In the genomic region with DNA sequence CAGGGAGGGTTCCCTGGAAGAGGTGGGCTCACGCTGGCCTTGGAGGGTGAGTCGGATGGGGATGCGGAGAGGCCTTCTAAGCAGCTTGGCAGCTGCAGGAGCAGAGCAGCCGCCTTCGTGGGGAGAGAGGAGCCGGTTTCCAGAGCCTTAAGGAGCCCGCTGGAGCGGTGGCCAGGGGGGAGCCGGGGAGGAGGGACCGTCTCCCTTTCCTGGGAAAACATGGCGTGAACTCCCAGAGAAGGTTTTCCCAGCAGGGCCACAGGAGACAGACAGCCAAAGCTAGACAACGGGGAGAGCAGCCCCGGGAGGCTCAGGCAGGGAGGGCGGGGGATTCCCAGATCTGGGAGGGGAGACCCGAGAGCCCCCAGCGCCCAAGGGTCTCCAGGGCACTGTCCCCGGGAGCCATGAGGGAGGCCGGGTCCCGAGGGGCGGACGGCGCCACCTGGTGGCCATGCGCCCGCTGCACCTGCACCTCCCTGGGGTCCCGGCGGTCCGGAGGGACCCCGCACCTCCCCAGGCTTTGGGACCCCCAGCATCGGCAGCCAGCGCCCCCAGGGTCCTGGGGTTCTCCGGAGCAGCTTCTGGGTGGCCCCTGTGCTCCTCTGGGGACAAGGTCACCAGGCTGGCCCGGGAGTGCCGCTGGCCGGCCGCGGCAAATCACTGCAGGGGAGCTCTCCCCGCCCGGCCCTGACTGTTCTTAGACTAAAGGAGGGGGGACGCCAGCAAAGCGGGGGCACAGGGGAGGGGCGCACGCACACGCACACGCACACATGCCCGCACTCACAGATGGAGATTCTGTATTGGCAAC, we compare ENCODE assay signal across 8 cellular contexts. TPM values are rescaled to one million over a fixed set of nuclear protein-coding genes. Genes with fewer than 3 reads are reported as not detected.
A peak's percentile ranks its signal among the peaks of the same experiment; 100 is the strongest.
DNase-seq lines count a peak whose midpoint lies in the region; ATAC-seq and TF ChIP-seq lines count a peak whose summit lies in the region.

No MANE protein-coding gene starts in this region.

- peak; percentile 65 to 71 for ATAC-seq in right cardiac atrium
- no peak for ATAC-seq in GM18870 (IDR thresholded peaks at IDR 0.05; ENCODE audit: unreplicated experiment)
- no peak for ATAC-seq in GM21381 (IDR thresholded peaks at IDR 0.05; ENCODE audit: unreplicated experiment)

- intact Hi-C loops in right cardiac atrium (cut with DNase I): loop anchor here (2.0 to 10.0 kb wide), 5 partner anchors 138 to 322 kb away; no protein-coding TSS in a partner anchor

- peak; percentile 91 for TF ChIP-seq CTCF in SK-N-SH (IDR thresholded peaks at IDR 0.05)

- H4K20me1 ChIP-seq in SK-N-SH (ENCODE audit: insufficient read depth): no peaks in the 10 kb centered on the region

- no peak overlapping the region for H2AFZ ChIP-seq in SK-N-SH (ENCODE audit: low read depth)

- H3K9me3 ChIP-seq in SK-N-SH (no peaks in the 10 kb centered on the region), right cardiac atrium (ENCODE audit: control insufficient read depth, low read length) (no peaks in the 10 kb centered on the region)

- peak; percentile 47 for DNase-seq in NK-92 treated with Interleukin-12 subunit alpha and Interleukin-12 subunit beta, amount 100 ng/mL, for 24 hours (lab: John Stamatoyannopoulos, UW)
- DNase-seq in NK-92 (lab: John Stamatoyannopoulos, UW; ENCODE audit: unreplicated experiment) (no peak), SK-N-SH (peak; percentile 95), right cardiac atrium (peak; percentile 56 to 85 (median 84))
- peak; percentile 33 for DNase-seq in activated naive CD8-positive, alpha-beta T cell treated with anti-CD3 and anti-CD28 coated beads, Interleukin-2, amount 50 U/mL, for 16 hours (ENCODE audit: low read depth, low spot score)

- H3K4me1 ChIP-seq in SK-N-SH (ENCODE audit: control insufficient read depth in 1 of 2, insufficient read depth in 2 of 2, low read depth in 1 of 2, low read length in 1 of 2): peaks cover 6 to 65% of the 10 kb centered on the region in 2 experiments; a peak in 3 of 4 replicates
- peaks cover 2% of the 10 kb centered on the region for H3K4me1 ChIP-seq in right cardiac atrium (ENCODE audit: control insufficient read depth, insufficient read depth, low read length)

- no peaks in the 10 kb centered on the region for H3K27me3 ChIP-seq in SK-N-SH (ENCODE audit: insufficient read depth)
- H3K27me3 ChIP-seq in right cardiac atrium (ENCODE audit: control insufficient read depth, insufficient read depth): no peaks in the 10 kb centered on the region

- H3K36me3 ChIP-seq in SK-N-SH (replicated peaks in 1 of 2; ENCODE audit: control insufficient read depth in 1 of 2, insufficient read depth in 2 of 2, low read length in 1 of 2): no peaks in the 10 kb centered on the region

- peak; percentile 75 for TF ChIP-seq RAD21 in SK-N-SH (IDR thresholded peaks at IDR 0.05; ENCODE audit: low read length)

- 34% methylated on average over 23 of the region's 45 CpGs for WGBS in SK-N-SH (ENCODE audit: low lambda C conversion rate)
- 17% methylated on average over 45 of the region's 45 CpGs for WGBS in right cardiac atrium

- TF ChIP-seq EP300 in SK-N-SH (IDR thresholded peaks at IDR 0.05; ENCODE audit: borderline replicate concordance in 1 of 2, low read depth in 1 of 2, low read length in 1 of 2): no peak

- H3K79me2 ChIP-seq in SK-N-SH (ENCODE audit: insufficient read depth): no peaks in the 10 kb centered on the region

- H3K4me3 ChIP-seq in SK-N-SH (ENCODE audit: low read depth in 2 of 2, low read length in 1 of 2): no peak overlapping the region; a peak in 1 of 4 replicates
- no peak overlapping the region for H3K4me3 ChIP-seq in right cardiac atrium (ENCODE audit: low read length)
- peak overlapping the region in 1 of 7 experiments; percentile 1 for H3K4me3 ChIP-seq in skin epidermis

- H3K4me2 ChIP-seq in SK-N-SH: no peak overlapping the region

- POLR2A ChIA-PET in SK-N-SH (lab: Yijun Ruan, JAX): interaction anchor here (1.2 to 2.2 kb wide), 2 partner anchors 138 to 319 kb away, joined by 4 to 11 read pairs; no protein-coding TSS in a partner anchor

- H3K27ac ChIP-seq in SK-N-SH (ENCODE audit: low read depth in 2 of 2, low read length in 1 of 2) (no peak overlapping the region; a peak in 1 of 4 replicates), right cardiac atrium (ENCODE audit: low read length) (no peak overlapping the region), skin epidermis (peak overlapping the region in 17 of 21 experiments; percentile 3 to 89 (median 28))

- no peaks in the 10 kb centered on the region for H3K9me2 ChIP-seq in SK-N-SH

- no peak overlapping the region for H3K9ac ChIP-seq in SK-N-SH

- H3F3A ChIP-seq in SK-N-SH (replicated peaks; ENCODE audit: insufficient read depth): peaks cover 3% of the 10 kb centered on the region

- CTCF ChIA-PET in SK-N-SH (lab: Yijun Ruan, JAX): interaction anchor here (0.6 to 20.8 kb wide), 103 partner anchors 8 to 568 kb away, joined by 3 to 585 read pairs (median 5); partner anchors contain the start of genes CTSD, H19, IFITM10 and IGF2

TF ChIP-seq in SK-N-SH, 30 proteins besides CTCF, POLR2A, EP300 and RAD21:
- TF ChIP-seq NRF1 (IDR thresholded peaks at IDR 0.05; ENCODE audit: low read depth, low read length) (no peak), SMC3 (IDR thresholded peaks at IDR 0.05; ENCODE audit: low read depth, low read length) (peak; percentile 96)

RNA-seq across cellular contexts. Expression of gene SYT8, which starts 2.4 kb away (rescaled TPM):
- polyA plus RNA-seq in SK-N-SH (2012; rRNA removed) (not detected in 2 replicates), right cardiac atrium (not detected)
- not detected in 2 replicates for polyA plus RNA-seq in SK-N-SH (2012; cell fraction: cytosol; rRNA removed)
- polyA plus RNA-seq in SK-N-SH (2012; cell fraction: nucleus; rRNA removed): 0.13 and 0.15 TPM in 2 replicates
- not detected for total RNA-seq in right cardiac atrium

RNA-seq across cellular contexts. Expression of gene TNNI2, which starts 6.4 kb away (rescaled TPM):
- not detected in 2 replicates for polyA plus RNA-seq in SK-N-SH (2012; rRNA removed)
- 0.04 and 0.06 TPM in 2 replicates for polyA plus RNA-seq in SK-N-SH (2012; cell fraction: cytosol; rRNA removed)
- polyA plus RNA-seq in SK-N-SH (2012; cell fraction: nucleus; rRNA removed): 0.14 and 0.26 TPM in 2 replicates
- not detected for total RNA-seq in right cardiac atrium
- not detected for polyA plus RNA-seq in right cardiac atrium

RNA-seq across cellular contexts. Expression of gene LSP1, which starts 20.5 kb away (rescaled TPM):
- polyA plus RNA-seq in SK-N-SH (2012; rRNA removed) (0.34 and 0.38 TPM in 2 replicates), right cardiac atrium (11.7 TPM)
- 0.22 and 0.46 TPM in 2 replicates for polyA plus RNA-seq in SK-N-SH (2012; cell fraction: cytosol; rRNA removed)
- polyA plus RNA-seq in SK-N-SH (2012; cell fraction: nucleus; rRNA removed): 0.19 and 0.54 TPM in 2 replicates
- total RNA-seq in right cardiac atrium: 10 to 100 TPM in 3 of 4 donors, 1 to 10 TPM in 1; 7.6 to 18.3 (median 14.8) TPM

RNA-seq across cellular contexts. Expression of gene PRR33, which starts 59.3 kb away (rescaled TPM):
- not detected in 2 replicates for polyA plus RNA-seq in SK-N-SH (2012; rRNA removed)
- polyA plus RNA-seq in SK-N-SH (2012; cell fraction: cytosol; rRNA removed): not detected in 2 replicates
- polyA plus RNA-seq in SK-N-SH (2012; cell fraction: nucleus; rRNA removed): not detected in 2 replicates
- total RNA-seq in right cardiac atrium: under 1 TPM; 0.11 to 0.82 (median 0.24) TPM
- polyA plus RNA-seq in right cardiac atrium: 0.81 TPM

Comparison
In these comparisons a context has a peak if more than half of its experiments do, and no peak if none do; other contexts are left out.
1. H3K27ac ChIP-seq: peak in skin epidermis (17 of 21); none in SK-N-SH (0 of 2) and right cardiac atrium (single experiment).
2. ATAC-seq: peak in right cardiac atrium (2 of 2); none in GM18870 (single experiment) and GM21381 (single experiment).